In the genomic region with DNA sequence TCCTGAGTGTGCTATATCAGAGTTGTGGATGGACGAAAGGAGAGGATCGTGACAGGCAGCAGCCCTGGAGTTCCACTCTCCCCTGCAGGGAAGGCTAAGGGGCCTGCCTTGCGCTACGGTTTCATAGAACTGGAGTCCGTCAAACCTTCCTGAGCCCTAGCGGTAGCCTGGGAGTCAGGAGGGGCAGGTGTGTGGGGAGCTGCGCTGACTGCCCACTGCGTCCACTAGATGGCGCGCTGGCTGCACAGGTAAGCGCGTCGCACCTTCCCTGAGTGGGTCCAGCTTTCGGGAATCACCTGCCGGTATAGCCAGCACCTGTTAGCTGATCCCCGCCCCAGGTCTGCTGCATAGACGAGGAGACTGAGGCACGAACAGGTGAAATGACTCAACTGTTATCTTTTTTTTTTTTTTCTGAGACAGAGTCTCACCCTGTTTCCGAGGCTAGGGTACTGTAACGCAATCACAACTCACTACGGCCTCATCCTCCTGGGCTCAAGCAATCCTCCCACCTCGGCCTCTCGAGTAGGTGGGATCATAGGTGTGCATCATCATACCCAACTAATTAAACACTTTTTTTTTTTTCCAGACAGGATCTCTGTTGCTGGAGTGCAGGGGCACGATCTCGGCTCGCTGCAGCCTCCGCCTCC, we compare ENCODE assay signal across 9 cellular contexts. TPM values are rescaled to one million over a fixed set of nuclear protein-coding genes. Genes with fewer than 3 reads are reported as not detected.
A peak's percentile ranks its signal among the peaks of the same experiment; 100 is the strongest.
DNase-seq lines count a peak whose midpoint lies in the region; ATAC-seq and TF ChIP-seq lines count a peak whose summit lies in the region.
"Had no signal": no experiment of that assay in that cellular context is flagged by ENCODE, and none has a peak within 500 bp of the region (broad histone marks: within the 10 kb centered on the region; RNA-seq: fewer than 3 reads in every experiment).

No MANE protein-coding gene starts in this region.

- H3K36me3 ChIP-seq in stomach = no peaks in the 10 kb centered on the region

- POLR2A ChIA-PET in activated CD4-positive, alpha-beta T cell treated with anti-CD3 and anti-CD28 coated beads, Interleukin-2, amount 10 ng/mL, durations not matched to agents 7 days and 5 days (lab: Charles Lee) = no interaction called here

- ATAC-seq in naive B cell (ENCODE audit: low read depth in 2 of 2) = peak; percentile 73 to 89

- DNase-seq in H4 (ENCODE audit: low spot score) (peak; percentile 65), NCI-H2227 treated with DMSO at 0.1 percent for 48 hours (lab: John Stamatoyannopoulos, UW) (peak; percentile 54), naive B cell (peak; percentile 41), stomach (peak; percentile 91), mesenteric fat pad (ENCODE audit: low spot score) (no peak)
- peak; percentile 60 for DNase-seq in activated CD4-positive, alpha-beta T cell treated with anti-CD3 and anti-CD28 coated beads, Interleukin-2, amount 10 ng/mL, durations not matched to agents 7 days and 5 days
- peak; percentile 37 for DNase-seq in effector CD4-positive, alpha-beta T cell

- H3K4me3 Mint-ChIP-seq in activated CD4-positive, alpha-beta T cell treated with anti-CD3 and anti-CD28 coated beads, Interleukin-2, amount 10 ng/mL, durations not matched to agents 7 days and 5 days = no peak overlapping the region
- no peak overlapping the region for H3K4me3 Mint-ChIP-seq in naive B cell
- H3K4me3 Mint-ChIP-seq: natural killer cell treated with Interleukin-12 subunit alpha and Interleukin-12 subunit beta and Interleukin-15 and Interleukin-18, amount 100 ng/mL, for 72 hours had no signal

- H3K27ac Mint-ChIP-seq in activated CD4-positive, alpha-beta T cell treated with anti-CD3 and anti-CD28 coated beads, Interleukin-2, amount 10 ng/mL, durations not matched to agents 7 days and 5 days = no peak overlapping the region
- H3K27ac Mint-ChIP-seq in naive B cell = no peak overlapping the region
- H3K27ac Mint-ChIP-seq: natural killer cell treated with Interleukin-12 subunit alpha and Interleukin-12 subunit beta and Interleukin-15 and Interleukin-18, amount 100 ng/mL, for 72 hours had no signal

- H3K4me3 ChIP-seq in stomach = no peak overlapping the region

- no peak for TF ChIP-seq EP300 in stomach (IDR thresholded peaks at IDR 0.05)

- no peak for TF ChIP-seq POLR2A in stomach (IDR thresholded peaks at IDR 0.05)

- peaks cover 14 to 25% (median 15%) of the 10 kb centered on the region in 4 donors for H3K4me1 ChIP-seq in stomach

- H3K27me3 ChIP-seq in stomach = peaks cover 0 to 19% (median 0%) of the 10 kb centered on the region in 3 donors

- 28 to 41% (median 31%) methylated on average over 18 to 27 of the region's 27 CpGs for WGBS in stomach, 5 donors

- H3K27ac ChIP-seq in C4-2B = no peak overlapping the region
- H3K27ac ChIP-seq in stomach = peak overlapping the region in 1 of 5 donors; percentile 52

- no peaks in the 10 kb centered on the region for H3K27me3 Mint-ChIP-seq in activated CD4-positive, alpha-beta T cell treated with anti-CD3 and anti-CD28 coated beads, Interleukin-2, amount 10 ng/mL, durations not matched to agents 7 days and 5 days
- H3K27me3 Mint-ChIP-seq in naive B cell = peaks cover 22 to 56% (median 46%) of the 10 kb centered on the region in 3 donors

- intact Hi-C loops in stomach (cut with DNase I; ENCODE audit: low total_unique reads) = no loop called here

- CTCF ChIA-PET in activated CD4-positive, alpha-beta T cell treated with anti-CD3 and anti-CD28 coated beads, Interleukin-2, amount 10 ng/mL, durations not matched to agents 7 days and 5 days (lab: Charles Lee) = interaction anchor here (0.6 to 2.5 kb wide), 9 partner anchors 9 to 1017 kb away, joined by 3 to 7 read pairs (median 3); a partner anchor contains a TSS

- H3K9me3 Mint-ChIP-seq in activated CD4-positive, alpha-beta T cell treated with anti-CD3 and anti-CD28 coated beads, Interleukin-2, amount 10 ng/mL, durations not matched to agents 7 days and 5 days = no peaks in the 10 kb centered on the region
- H3K9me3 Mint-ChIP-seq in naive B cell = peaks cover 0 to 15% (median 3%) of the 10 kb centered on the region in 7 donors
- H3K9me3 Mint-ChIP-seq: natural killer cell treated with Interleukin-12 subunit alpha and Interleukin-12 subunit beta and Interleukin-15 and Interleukin-18, amount 100 ng/mL, for 72 hours had no signal

- no peaks in the 10 kb centered on the region for H3K9me3 ChIP-seq in stomach

- no peaks in the 10 kb centered on the region for H3K4me1 Mint-ChIP-seq in activated CD4-positive, alpha-beta T cell treated with anti-CD3 and anti-CD28 coated beads, Interleukin-2, amount 10 ng/mL, durations not matched to agents 7 days and 5 days
- H3K4me1 Mint-ChIP-seq in naive B cell = peaks cover 0 to 4% (median 0%) of the 10 kb centered on the region in 3 donors

- TF ChIP-seq CTCF in C4-2B (conservative IDR thresholded peaks at IDR 0.05) = peak; percentile 100
- TF ChIP-seq CTCF in stomach (IDR thresholded peaks at IDR 0.05) = peak in 5 of 7 experiments; percentile 82 to 92 (median 85)

- H3K36me3 Mint-ChIP-seq in activated CD4-positive, alpha-beta T cell treated with anti-CD3 and anti-CD28 coated beads, Interleukin-2, amount 10 ng/mL, durations not matched to agents 7 days and 5 days (ENCODE audit: low read depth) = no peaks in the 10 kb centered on the region
- no peaks in the 10 kb centered on the region for H3K36me3 Mint-ChIP-seq in naive B cell
- H3K36me3 Mint-ChIP-seq: natural killer cell treated with Interleukin-12 subunit alpha and Interleukin-12 subunit beta and Interleukin-15 and Interleukin-18, amount 100 ng/mL, for 72 hours had no signal

RNA-seq across cellular contexts. Expression of a gene that starts 20.2 kb away (rescaled TPM):
- 22.5 and 23.8 TPM in 2 replicates for total RNA-seq in H4 (2014; rRNA removed; shearing (Covaris generic))
- total RNA-seq in activated CD4-positive, alpha-beta T cell treated with anti-CD3 and anti-CD28 coated beads, Interleukin-2, amount 10 ng/mL, durations not matched to agents 7 days and 5 days = under 1 TPM; 0.40 to 0.42 TPM
- polyA plus RNA-seq in naive B cell (ENCODE audit: low read depth in 6 of 6) (1 to 10 TPM in 4 of 6 donors, under 1 TPM in 2; 0.29 to 2.1 (median 1.6) TPM), stomach (10 to 100 TPM; 26.1 to 46.9 (median 28.1) TPM)
- total RNA-seq in stomach (10 to 100 TPM; 20.6 to 78.2 (median 62.9) TPM), mesenteric fat pad (4.6 TPM)
